Comparison of ENCODE assay signal across 8 cellular contexts in genomic region chr2:87229091-87229689, GRCh38.
DNase-seq lines count a peak whose midpoint lies in the region; ATAC-seq and TF ChIP-seq lines count a peak whose summit lies in the region.
"Not testable (repeated sequence)": the region's sequence is repeated elsewhere in the genome, so short reads cannot be mapped to it uniquely, and the experiment has no call there.

No MANE protein-coding gene starts in this region.

- peak; percentile 66 for ATAC-seq in GM18868 (IDR thresholded peaks at IDR 0.05; ENCODE audit: unreplicated experiment)
- ATAC-seq in HG02759 (IDR thresholded peaks at IDR 0.05; ENCODE audit: unreplicated experiment) = peak; percentile 65
- peak; percentile 71 for ATAC-seq in activated naive CD8-positive, alpha-beta T cell treated with anti-CD3 and anti-CD28 coated beads, Interleukin-2, amount 50 U/mL, for 24 hours
- ATAC-seq in left lobe of liver = peak; percentile 100

- not testable (repeated sequence) for H3K9me3 ChIP-seq in PC-9 (ENCODE audit: insufficient read depth, low read depth)

- not testable (repeated sequence) for H3K4me3 Mint-ChIP-seq in activated naive CD8-positive, alpha-beta T cell treated with anti-CD3 and anti-CD28 coated beads, Interleukin-2, amount 50 U/mL, for 24 hours

- not testable (repeated sequence) for H3K9me3 Mint-ChIP-seq in activated naive CD8-positive, alpha-beta T cell treated with anti-CD3 and anti-CD28 coated beads, Interleukin-2, amount 50 U/mL, for 24 hours

- POLR2A ChIA-PET in PC-9 (lab: Charles Lee; ENCODE audit: unreplicated experiment) = not testable (repeated sequence)

- not testable (repeated sequence) for H3K4me1 ChIP-seq in PC-9 (replicated peaks; ENCODE audit: insufficient read depth)

- TF ChIP-seq CTCF in AG10803 (conservative IDR thresholded peaks at IDR 0.05; ENCODE audit: low read length) (peak; percentile 23), PC-9 (conservative IDR thresholded peaks at IDR 0.05) (peak; percentile 73), retinal pigment epithelial cell (conservative IDR thresholded peaks at IDR 0.05; ENCODE audit: low read depth, low read length) (peak; percentile 21)

- CTCF ChIA-PET in PC-9 (lab: Charles Lee) = not testable (repeated sequence)

- not testable (repeated sequence) for H3K27me3 ChIP-seq in PC-9 (ENCODE audit: insufficient read depth, low read depth)

- H3K27ac ChIP-seq in PC-9 = not testable (repeated sequence)

- H4K20me1 ChIP-seq in PC-9 (ENCODE audit: insufficient read depth) = not testable (repeated sequence)

- not testable (repeated sequence) for H3K4me1 Mint-ChIP-seq in activated naive CD8-positive, alpha-beta T cell treated with anti-CD3 and anti-CD28 coated beads, Interleukin-2, amount 50 U/mL, for 24 hours

- not testable (repeated sequence) for H3K27me3 Mint-ChIP-seq in activated naive CD8-positive, alpha-beta T cell treated with anti-CD3 and anti-CD28 coated beads, Interleukin-2, amount 50 U/mL, for 24 hours

- H3K36me3 ChIP-seq in PC-9 (ENCODE audit: low read depth) = not testable (repeated sequence)

- H3K79me2 ChIP-seq in PC-9 (ENCODE audit: low read depth) = not testable (repeated sequence)

- DNase-seq in AG10803 (ENCODE audit: low read depth) (peak; percentile 67), PC-9 (peak in 1 of 2 experiments; percentile 10), fibroblast of gingiva (ENCODE audit: low read depth) (peak; percentile 77)
- not testable (repeated sequence) for DNase-seq in activated naive CD8-positive, alpha-beta T cell treated with anti-CD3 and anti-CD28 coated beads, Interleukin-2, amount 50 U/mL, for 24 hours; left lobe of liver (ENCODE audit: low spot score); retinal pigment epithelial cell (ENCODE audit: low read depth)

- H2AFZ ChIP-seq in PC-9 = not testable (repeated sequence)

- not testable (repeated sequence) for H3K4me2 ChIP-seq in PC-9

- H3K36me3 Mint-ChIP-seq in activated naive CD8-positive, alpha-beta T cell treated with anti-CD3 and anti-CD28 coated beads, Interleukin-2, amount 50 U/mL, for 24 hours (ENCODE audit: low read depth) = not testable (repeated sequence)

- not testable (repeated sequence) for H3F3A ChIP-seq in PC-9 (ENCODE audit: insufficient read depth, low read depth)

- H3K27ac Mint-ChIP-seq in activated naive CD8-positive, alpha-beta T cell treated with anti-CD3 and anti-CD28 coated beads, Interleukin-2, amount 50 U/mL, for 24 hours = not testable (repeated sequence)

- BruUV-seq in PC-9 (replicated peaks; lab: Mats Ljungman, UMichigan) = not testable (repeated sequence)

- H3K4me3 ChIP-seq in AG10803 (ENCODE audit: low read length); PC-9; retinal pigment epithelial cell (ENCODE audit: low read length): not testable (repeated sequence)

- H3K9me2 ChIP-seq in PC-9 (ENCODE audit: insufficient read depth) = not testable (repeated sequence)

- intact Hi-C loops in PC-9 (cut with micrococcal nuclease; ENCODE audit: unreplicated experiment) = not testable (repeated sequence)

Comparison
In these comparisons a context has a peak if more than half of its experiments do, and no peak if none do; other contexts are left out.
1. CTCF ChIP-seq: peak in every context shown above with its lines; median percentile 73 in PC-9; 23 in AG10803; 21 in retinal pigment epithelial cell.